Comparison of ENCODE assay signal across 13 cellular contexts in the genomic region with DNA sequence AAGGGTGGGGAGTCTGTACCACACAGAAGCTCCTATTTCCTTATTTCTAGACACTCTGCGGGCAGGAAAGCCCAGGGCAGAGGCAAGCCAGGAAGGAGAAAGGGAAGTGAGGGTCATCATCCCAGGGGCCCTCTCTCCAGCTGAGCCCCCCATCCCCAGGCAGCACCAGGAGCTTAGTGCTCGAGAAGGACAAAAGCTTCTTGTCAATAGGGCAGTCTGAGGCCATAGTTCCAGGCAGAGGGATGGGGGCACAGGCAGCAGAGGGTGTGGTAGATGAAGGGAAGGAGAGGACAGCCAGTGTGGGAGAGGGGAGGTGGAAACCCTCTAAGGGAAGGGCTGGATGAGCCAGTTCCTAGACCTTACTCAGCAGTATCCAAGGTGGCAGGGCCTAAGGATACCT.
"Had no signal": no experiment of that assay in that cellular context is flagged by ENCODE, and none has a peak within 500 bp of the region (broad histone marks: within the 10 kb centered on the region; RNA-seq: fewer than 3 reads in every experiment).

No MANE protein-coding gene starts in this region.

- H3K27ac ChIP-seq: parathyroid adenoma, uterus had no signal

- H2AFZ ChIP-seq: parathyroid adenoma had no signal

- H3K9ac ChIP-seq: parathyroid adenoma had no signal

- H3K4me1 ChIP-seq: breast epithelium, parathyroid adenoma had no signal

- H3K36me3 ChIP-seq: breast epithelium, uterus had no signal

- H3K9me3 ChIP-seq: breast epithelium had no signal

- H3K4me3 ChIP-seq: breast epithelium, tibial artery, uterus had no signal

- H3K27me3 ChIP-seq: breast epithelium, tibial artery, uterus had no signal

- DNase-seq: activated CD4-positive, alpha-beta T cell treated with anti-CD3 and anti-CD28 coated beads, Interleukin-2, amount 50 U/mL, for 1 hour; activated CD4-positive, CD25-positive, alpha-beta regulatory T cell; activated naive CD8-positive, alpha-beta T cell treated with anti-CD3 and anti-CD28 coated beads for 36 hours; endodermal cell; erythroblast; hippocampal formation; kidney; mesendoderm; stimulated activated CD4-positive, alpha-beta T cell treated with anti-CD3 and anti-CD28 coated beads, Interleukin-1b, Interleukin-23, amount 100 ng/mL, for 48 hours; tibial artery; uterus had no signal

- H3K79me2 ChIP-seq: parathyroid adenoma had no signal
